ENCODE assay signal across 13 cellular contexts in genomic region chr16:4360538-4361021, GRCh38. TPM values are rescaled to one million over a fixed set of nuclear protein-coding genes. Genes with fewer than 3 reads are reported as not detected.
DNase-seq lines count a peak whose midpoint lies in the region; ATAC-seq and TF ChIP-seq lines count a peak whose summit lies in the region.
"Had no signal": no experiment of that assay in that cellular context is flagged by ENCODE, and none has a peak within 500 bp of the region (broad histone marks: within the 10 kb centered on the region; RNA-seq: fewer than 3 reads in every experiment).

No MANE protein-coding gene starts in this region.

- TF ChIP-seq EP300 in SK-N-SH (IDR thresholded peaks at IDR 0.05; ENCODE audit: borderline replicate concordance in 1 of 2, low read depth in 1 of 2, low read length in 1 of 2): no peak

- no peak overlapping the region for H3K4me2 ChIP-seq in SK-N-SH

- WGBS in SK-N-SH (ENCODE audit: low lambda C conversion rate): 81% methylated on average over 11 of the region's 11 CpGs

- H3K9me3 Mint-ChIP-seq in CD8-positive, alpha-beta T cell: no peaks in the 10 kb centered on the region

- CTCF ChIA-PET in CD8-positive, alpha-beta T cell (lab: Charles Lee): interaction anchor here (0.7 to 1.2 kb wide), 2 partner anchors 42 to 45 kb away, joined by 3 read pairs; no protein-coding TSS in a partner anchor
- CTCF ChIA-PET in SK-N-SH (lab: Yijun Ruan, JAX): interaction anchor here (1.4 to 5.6 kb wide), 6 partner anchors 11 to 107 kb away, joined by 4 to 299 read pairs (median 32); no protein-coding TSS in a partner anchor

- intact Hi-C loops in CD8-positive, alpha-beta T cell (cut with DNase I, micrococcal nuclease): no loop called here

- peaks cover 61% of the 10 kb centered on the region for H3K36me3 ChIP-seq in CD8-positive, alpha-beta T cell (ENCODE audit: insufficient read depth, low read length)
- H3K36me3 ChIP-seq in SK-N-SH (replicated peaks in 1 of 2; ENCODE audit: control insufficient read depth in 1 of 2, insufficient read depth in 2 of 2, low read length in 1 of 2): peaks cover 0 to 2% of the 10 kb centered on the region in 2 experiments
- H3K36me3 ChIP-seq: pancreas had no signal

- no peaks in the 10 kb centered on the region for H3K27me3 Mint-ChIP-seq in CD8-positive, alpha-beta T cell (ENCODE audit: low read depth)

- no peaks in the 10 kb centered on the region for H3K4me1 ChIP-seq in CD8-positive, alpha-beta T cell (ENCODE audit: insufficient read depth, low read length)
- peaks cover 0 to 10% of the 10 kb centered on the region in 2 experiments; a peak in 1 of 4 replicates for H3K4me1 ChIP-seq in SK-N-SH (ENCODE audit: control insufficient read depth in 1 of 2, insufficient read depth in 2 of 2, low read depth in 1 of 2, low read length in 1 of 2)
- H3K4me1 ChIP-seq: pancreas had no signal

- H3K9me3 ChIP-seq in CD8-positive, alpha-beta T cell (ENCODE audit: low read length): no peaks in the 10 kb centered on the region
- H3K9me3 ChIP-seq in SK-N-SH: no peaks in the 10 kb centered on the region
- H3K9me3 ChIP-seq: pancreas had no signal

- H3K79me2 ChIP-seq in SK-N-SH (ENCODE audit: insufficient read depth): no peaks in the 10 kb centered on the region

- peaks cover 71% of the 10 kb centered on the region for H3K36me3 Mint-ChIP-seq in CD8-positive, alpha-beta T cell

- H3K27ac ChIP-seq in CD8-positive, alpha-beta T cell (ENCODE audit: low read depth, low read length): no peak overlapping the region
- H3K27ac ChIP-seq in SK-N-SH (ENCODE audit: low read depth in 2 of 2, low read length in 1 of 2): no peak overlapping the region
- H3K27ac ChIP-seq: pancreas had no signal

- H3K4me3 ChIP-seq in CD8-positive, alpha-beta T cell (ENCODE audit: low read depth, low read length): no peak overlapping the region
- H3K4me3 ChIP-seq in SK-N-SH (ENCODE audit: low read depth in 2 of 2, low read length in 1 of 2): no peak overlapping the region
- H3K4me3 ChIP-seq: pancreas had no signal

- no peak for TF ChIP-seq CTCF in CD8-positive, alpha-beta T cell (IDR thresholded peaks at IDR 0.05)
- TF ChIP-seq CTCF in SK-N-SH (IDR thresholded peaks at IDR 0.05): no peak

- no peaks in the 10 kb centered on the region for H3K4me1 Mint-ChIP-seq in CD8-positive, alpha-beta T cell (ENCODE audit: low read depth)

- H3F3A ChIP-seq in SK-N-SH (replicated peaks; ENCODE audit: insufficient read depth): peaks cover 6% of the 10 kb centered on the region

- TF ChIP-seq RAD21 in SK-N-SH (IDR thresholded peaks at IDR 0.05; ENCODE audit: low read length): no peak

- peak; percentile 26 for ATAC-seq in CD8-positive, alpha-beta T cell
- ATAC-seq in GM21390 (IDR thresholded peaks at IDR 0.05; ENCODE audit: unreplicated experiment) (no peak), GM19351 (IDR thresholded peaks at IDR 0.05; ENCODE audit: unreplicated experiment) (no peak)

- no peak overlapping the region for H3K27ac Mint-ChIP-seq in CD8-positive, alpha-beta T cell

- no peak overlapping the region for H3K9ac ChIP-seq in SK-N-SH

- H3K27me3 ChIP-seq in CD8-positive, alpha-beta T cell (ENCODE audit: insufficient read depth, low read length): no peaks in the 10 kb centered on the region
- H3K27me3 ChIP-seq in SK-N-SH (ENCODE audit: insufficient read depth): no peaks in the 10 kb centered on the region
- H3K27me3 ChIP-seq: pancreas had no signal

- peak in 1 of 7 experiments; percentile 39 for DNase-seq in CD8-positive, alpha-beta T cell
- DNase-seq in ELF-1 (ENCODE audit: low read depth, low spot score): peak; percentile 83
- DNase-seq in SK-N-SH: peak; percentile 81
- peak; percentile 54 for DNase-seq in iPS-NIHi7 (ENCODE audit: extremely low spot score)
- DNase-seq in superior temporal gyrus (ENCODE audit: extremely low spot score): no peak
- no peak for DNase-seq in RPMI8226
- DNase-seq: activated naive CD4-positive, alpha-beta T cell treated with anti-CD3 and anti-CD28 coated beads, Interleukin-2, amount 50 U/mL, for 16 hours; DMS79; NCI-H1694 treated with DMSO at 0.1 percent for 48 hours; stimulated activated naive CD4-positive, alpha-beta T cell treated with Interleukin-2 at 50 U/mL for 16 hours had no signal

- H2AFZ ChIP-seq in SK-N-SH (ENCODE audit: low read depth): no peak overlapping the region

- H3K9me2 ChIP-seq in SK-N-SH: no peaks in the 10 kb centered on the region

- POLR2A ChIA-PET in CD8-positive, alpha-beta T cell (lab: Charles Lee): no interaction called here
- POLR2A ChIA-PET in SK-N-SH (lab: Yijun Ruan, JAX): no interaction called here

- H4K20me1 ChIP-seq in SK-N-SH (ENCODE audit: insufficient read depth): no peaks in the 10 kb centered on the region

- H3K4me3 Mint-ChIP-seq in CD8-positive, alpha-beta T cell: no peak overlapping the region

TF ChIP-seq in SK-N-SH, 30 proteins besides CTCF, POLR2A, EP300 and RAD21:
- TF ChIP-seq RFX5 (IDR thresholded peaks at IDR 0.05; ENCODE audit: low read length) (no peak), FOXM1 (IDR thresholded peaks at IDR 0.05; ENCODE audit: low read depth) (no peak), RXRA (IDR thresholded peaks at IDR 0.05; ENCODE audit: borderline replicate concordance, low read depth) (no peak), EZH2phosphoT487 (IDR thresholded peaks at IDR 0.05; ENCODE audit: borderline replicate concordance, low read depth) (no peak), SMC3 (IDR thresholded peaks at IDR 0.05; ENCODE audit: low read depth, low read length) (no peak), MXI1 (IDR thresholded peaks at IDR 0.05; ENCODE audit: low read depth, low read length) (no peak), YY1 (IDR thresholded peaks at IDR 0.05; ENCODE audit: low read depth) (no peak), TAF1 (IDR thresholded peaks at IDR 0.05; ENCODE audit: borderline replicate concordance, low read depth, low read length) (no peak), SIN3A (IDR thresholded peaks at IDR 0.05; ENCODE audit: borderline replicate concordance, low read depth, low read length) (no peak)

RNA-seq across cellular contexts. Expression of gene PAM16, which starts 9.5 kb away (rescaled TPM):
- total RNA-seq in CD8-positive, alpha-beta T cell: 10 to 100 TPM; 30.9 to 31.4 TPM
- 96.3 and 96.4 TPM in 2 replicates for polyA plus RNA-seq in SK-N-SH (2012; rRNA removed)
- 52.4 and 75.8 TPM in 2 replicates for polyA plus RNA-seq in SK-N-SH (2012; cell fraction: cytosol; rRNA removed)
- polyA plus RNA-seq in SK-N-SH (2012; cell fraction: nucleus; rRNA removed): 95.5 and 121 TPM in 2 replicates

RNA-seq across cellular contexts. Expression of gene VASN, which starts 11.1 kb away (rescaled TPM):
- total RNA-seq in CD8-positive, alpha-beta T cell: under 1 TPM; 0.57 to 0.83 TPM
- 11.4 and 37.4 TPM in 2 replicates for polyA plus RNA-seq in SK-N-SH (2012; rRNA removed)
- 14.5 and 28.9 TPM in 2 replicates for polyA plus RNA-seq in SK-N-SH (2012; cell fraction: cytosol; rRNA removed)
- 42.9 and 52.9 TPM in 2 replicates for polyA plus RNA-seq in SK-N-SH (2012; cell fraction: nucleus; rRNA removed)

RNA-seq across cellular contexts. Expression of gene GLIS2, which starts 44.7 kb away (rescaled TPM):
- total RNA-seq in CD8-positive, alpha-beta T cell: not detected
- polyA plus RNA-seq in SK-N-SH (2012; rRNA removed): 3.3 and 6.5 TPM in 2 replicates
- polyA plus RNA-seq in SK-N-SH (2012; cell fraction: cytosol; rRNA removed): 3.5 and 5.8 TPM in 2 replicates
- polyA plus RNA-seq in SK-N-SH (2012; cell fraction: nucleus; rRNA removed): 18.3 and 22.6 TPM in 2 replicates

RNA-seq across cellular contexts. Expression of gene CORO7, which starts 55.8 kb away (rescaled TPM):
- total RNA-seq in CD8-positive, alpha-beta T cell: 100 to 1,000 TPM; 950 to 991 TPM
- polyA plus RNA-seq in SK-N-SH (2012; rRNA removed): 21.9 and 25.8 TPM in 2 replicates
- 6.6 and 7.3 TPM in 2 replicates for polyA plus RNA-seq in SK-N-SH (2012; cell fraction: cytosol; rRNA removed)
- polyA plus RNA-seq in SK-N-SH (2012; cell fraction: nucleus; rRNA removed): 166 and 305 TPM in 2 replicates

Comparison
In these comparisons a context has a peak if more than half of its experiments do, and no peak if none do; other contexts are left out.
1. DNase-seq: peak in ELF-1 (single experiment), SK-N-SH (single experiment) and iPS-NIHi7 (single experiment); none in superior temporal gyrus (single experiment) and RPMI8226 (single experiment).